Comparison of ENCODE assay signal across 2 cellular contexts in genomic region chr16:88762941-88763340, GRCh38.
TF ChIP-seq lines count a peak whose summit lies in the region.

No MANE protein-coding gene starts in this region.

TF ChIP-seq in HEK293, 187 proteins besides CTCF, POLR2A, EP300 and RAD21:
- 0 out of 2 replicates have a peak, but pooled peaks have one; percentile 15 for TF ChIP-seq ZBTB6 (tag by site-specific recombination; IDR thresholded peaks at IDR 0.05)
- no peak for TF ChIP-seq ZNF660 (tag by site-specific recombination; IDR thresholded peaks at IDR 0.05)
- TF ChIP-seq ZBTB21 (tag by site-specific recombination; IDR thresholded peaks at IDR 0.05), result no peak
- no peak for TF ChIP-seq ZNF184 (tag by site-specific recombination; IDR thresholded peaks at IDR 0.05)
- TF ChIP-seq ZNF768 (tag by site-specific recombination; IDR thresholded peaks at IDR 0.05), result no peak

TF ChIP-seq in K562, 482 proteins besides CTCF, POLR2A, EP300 and RAD21:
- no peak for TF ChIP-seq RBFOX2 (IDR thresholded peaks at IDR 0.05; ENCODE audit: low read depth, low read length)
- no peak for TF ChIP-seq MXD1 (CRISPR knock-in tag; IDR thresholded peaks at IDR 0.05; ENCODE audit: borderline replicate concordance, poor library complexity, severe bottlenecking)
- no peak for TF ChIP-seq CBFB (CRISPR knock-in tag; IDR thresholded peaks at IDR 0.05)
- TF ChIP-seq PHF20 (IDR thresholded peaks at IDR 0.05; ENCODE audit: partially characterized antibody), result no peak
- no peak for TF ChIP-seq FOXO4 (CRISPR knock-in tag; IDR thresholded peaks at IDR 0.05)
- no peak for TF ChIP-seq ZNF766 (CRISPR knock-in tag; conservative IDR thresholded peaks at IDR 0.05)
- TF ChIP-seq SNAPC5 (CRISPR knock-in tag; IDR thresholded peaks at IDR 0.05), result no peak
- no peak for TF ChIP-seq GATA2 (CRISPR knock-in tag; IDR thresholded peaks at IDR 0.05)
- no peak for TF ChIP-seq HINFP (tag; conservative IDR thresholded peaks at IDR 0.05; ENCODE audit: low read depth)
- TF ChIP-seq CREBBP (IDR thresholded peaks at IDR 0.05; ENCODE audit: low read depth, low read length), result no peak
- no peak for TF ChIP-seq PHF21A (IDR thresholded peaks at IDR 0.05; ENCODE audit: borderline replicate concordance, low read depth)
- TF ChIP-seq HMGN3 (IDR thresholded peaks at IDR 0.05; ENCODE audit: borderline replicate concordance, extremely low read depth, insufficient read length, low read depth, low read length), result no peak
- no peak for TF ChIP-seq TEAD2 (tag; IDR thresholded peaks at IDR 0.05)
- no peak for TF ChIP-seq NEUROD1 (IDR thresholded peaks at IDR 0.05; ENCODE audit: borderline replicate concordance, low read depth, low read length, partially characterized antibody)
- TF ChIP-seq FOXA3 (CRISPR knock-in tag; conservative IDR thresholded peaks at IDR 0.05 in 1 of 2, IDR thresholded peaks at IDR 0.05 in 1 of 2), result no peak
